Comparison of ENCODE assay signal across 9 cellular contexts in the genomic region with DNA sequence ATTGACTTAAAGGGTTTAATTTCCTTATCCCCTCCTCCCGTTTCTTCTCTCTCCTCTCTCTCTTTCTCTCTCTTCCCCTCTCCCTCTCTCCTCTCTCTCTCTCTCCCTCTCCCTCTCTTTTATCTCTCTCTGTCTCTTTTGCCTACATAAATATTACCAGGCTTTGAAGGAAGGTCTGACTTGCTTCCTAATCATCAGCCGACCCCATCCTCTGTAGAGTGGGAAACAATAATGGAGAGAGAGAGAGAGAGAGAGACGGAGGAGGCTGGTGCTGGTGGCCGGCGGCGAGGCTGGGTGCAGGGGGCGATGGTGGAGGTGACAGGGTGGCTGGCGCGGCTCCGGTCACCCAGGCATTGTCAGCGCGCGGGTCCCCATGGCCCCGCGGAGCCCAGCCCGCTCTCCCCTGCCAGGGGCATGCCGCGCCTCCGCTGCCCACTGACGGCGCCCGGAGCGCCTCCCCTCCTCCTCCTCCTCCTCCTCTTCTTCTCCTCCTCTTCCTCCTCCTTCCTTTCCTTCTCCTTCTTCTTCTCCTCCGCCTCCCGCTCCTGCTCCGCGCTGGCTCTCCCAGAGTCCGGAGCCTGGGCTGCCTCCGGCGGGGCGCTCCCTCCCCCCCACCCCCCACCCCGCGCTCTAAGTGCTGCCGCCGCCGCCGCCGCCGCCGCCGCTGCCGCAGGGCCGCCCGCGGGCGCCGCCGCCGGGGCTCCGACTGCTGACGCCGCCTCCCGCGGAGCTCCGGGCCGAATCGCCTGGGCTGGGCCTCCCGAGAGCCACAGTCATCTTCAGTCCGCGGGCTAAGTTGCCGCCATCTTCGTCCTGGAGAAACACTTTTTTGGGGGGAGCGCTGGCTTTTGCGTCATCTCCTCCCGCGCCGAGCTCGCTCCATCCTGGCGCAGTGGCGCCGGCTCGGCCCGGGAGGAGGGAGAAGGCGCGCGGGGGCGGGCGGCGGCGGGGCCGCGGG.
DNase-seq lines count a peak whose midpoint lies in the region; ATAC-seq and TF ChIP-seq lines count a peak whose summit lies in the region.
"Had no signal": no experiment of that assay in that cellular context is flagged by ENCODE, and none has a peak within 500 bp of the region (broad histone marks: within the 10 kb centered on the region; RNA-seq: fewer than 3 reads in every experiment).

No MANE protein-coding gene starts in this region.

- TF ChIP-seq CTCF in fibroblast of the aortic adventitia (IDR thresholded peaks at IDR 0.05; ENCODE audit: insufficient read depth, low read length): no peak

- DNase-seq in activated CD4-positive, alpha-beta T cell treated with anti-CD3 and anti-CD28 coated beads for 48 hours: peak; percentile 10
- no peak for DNase-seq in activated CD4-positive, alpha-beta T cell treated with anti-CD3 and anti-CD28 coated beads, Interleukin-2, amount 50 U/mL, for 48 hours
- DNase-seq in SK-N-MC (ENCODE audit: low read depth, low spot score) (no peak), fibroblast of the aortic adventitia (ENCODE audit: low read depth) (peak; percentile 24), posterior vena cava (ENCODE audit: low spot score) (peak; percentile 81), KBM-7 (no peak)
- DNase-seq: DND-41 had no signal

- no peaks in the 10 kb centered on the region for H3K9me3 ChIP-seq in SK-N-MC (ENCODE audit: low read depth, low read length)

- H3K4me3 ChIP-seq in SK-N-MC (peak overlapping the region; percentile 75), fibroblast of the aortic adventitia (ENCODE audit: low read depth, low read length) (peak overlapping the region; percentile 66)

- ATAC-seq in GM18520 (IDR thresholded peaks at IDR 0.05; ENCODE audit: unreplicated experiment): no peak
- no peak for ATAC-seq in HG02588 (IDR thresholded peaks at IDR 0.05; ENCODE audit: unreplicated experiment)

- no peak overlapping the region for H3K27ac ChIP-seq in SK-N-MC

- no peaks in the 10 kb centered on the region for H3K36me3 ChIP-seq in SK-N-MC (ENCODE audit: insufficient read depth, low read length)

- in situ Hi-C loops in KBM-7 (cut with MboI; ENCODE audit: low pct_unique_long_range_greater_than_20kb, low sequenced_read_pairs): no loop called here

- intact Hi-C loops in posterior vena cava (cut with DNase I): no loop called here

- H3K9ac ChIP-seq in SK-N-MC (ENCODE audit: insufficient read length): no peak overlapping the region

Comparison
In these comparisons a context has a peak if more than half of its experiments do, and no peak if none do; other contexts are left out.
1. DNase-seq: peak in activated CD4-positive, alpha-beta T cell treated with anti-CD3 and anti-CD28 coated beads for 48 hours (single experiment), fibroblast of the aortic adventitia (single experiment) and posterior vena cava (single experiment); none in activated CD4-positive, alpha-beta T cell treated with anti-CD3 and anti-CD28 coated beads, Interleukin-2, amount 50 U/mL, for 48 hours (0 of 2), SK-N-MC (single experiment) and KBM-7 (single experiment).